In genomic region chr6:36314221-36315014, GRCh38 we compare ENCODE assay signal across 12 cellular contexts. TPM values are rescaled to one million over a fixed set of nuclear protein-coding genes. Genes with fewer than 3 reads are reported as not detected.
DNase-seq lines count a peak whose midpoint lies in the region; ATAC-seq and TF ChIP-seq lines count a peak whose summit lies in the region.
"Had no signal": no experiment of that assay in that cellular context is flagged by ENCODE, and none has a peak within 500 bp of the region (broad histone marks: within the 10 kb centered on the region; RNA-seq: fewer than 3 reads in every experiment).

No MANE protein-coding gene starts in this region.

- no peak overlapping the region for H2AFZ ChIP-seq in mesenchymal stem cell (ENCODE audit: low read depth, low read length)

- H3K14ac ChIP-seq in mesenchymal stem cell (ENCODE audit: low read length in 2 of 2) = no peak overlapping the region

- DNase-seq in ELF-1 (ENCODE audit: low read depth, low spot score) = peak; percentile 93
- peak; percentile 82 for DNase-seq in M059J (ENCODE audit: low read depth)
- peak; percentile 59 for DNase-seq in WERI-Rb-1
- peak; percentile 42 for DNase-seq in mesenchymal stem cell
- no peak for DNase-seq in HuH-7 (ENCODE audit: low spot score)
- DNase-seq in psoas muscle = no peak
- DNase-seq: activated CD8-positive, alpha-beta memory T cell treated with anti-CD3 and anti-CD28 coated beads, Interleukin-2, amount 10 ng/mL, durations not matched to agents 7 days and 5 days; erythroblast; kidney; occipital lobe had no signal

- peaks cover 2% of the 10 kb centered on the region for H3K4me1 ChIP-seq in mesenchymal stem cell (ENCODE audit: control insufficient read depth, insufficient read depth, low read depth, low read length)
- H3K4me1 ChIP-seq in psoas muscle = no peaks in the 10 kb centered on the region

- no peak overlapping the region for H3K4me3 ChIP-seq in WERI-Rb-1 (ENCODE audit: low read depth, low read length)
- H3K4me3 ChIP-seq in mesenchymal stem cell (ENCODE audit: insufficient read depth in 1 of 2, low read depth in 1 of 2, low read length in 2 of 2) = no peak overlapping the region
- H3K4me3 ChIP-seq in psoas muscle = no peak overlapping the region

- H3K36me3 ChIP-seq in WERI-Rb-1 = no peaks in the 10 kb centered on the region
- H3K36me3 ChIP-seq in mesenchymal stem cell (ENCODE audit: control insufficient read depth in 1 of 2, insufficient read depth in 2 of 2, low read depth in 1 of 2, low read length in 2 of 2) = no peaks in the 10 kb centered on the region
- H3K36me3 ChIP-seq in psoas muscle (ENCODE audit: insufficient read depth in 1 of 2, low read depth in 1 of 2) = no peaks in the 10 kb centered on the region

- H2BK5ac ChIP-seq in mesenchymal stem cell (ENCODE audit: low read depth, low read length, poor library complexity, severe bottlenecking) = no peak overlapping the region

- H2BK12ac ChIP-seq in mesenchymal stem cell (ENCODE audit: low read length in 2 of 2) = no peak overlapping the region

- no peak overlapping the region for H3K23ac ChIP-seq in mesenchymal stem cell (ENCODE audit: low read length in 2 of 2)

- 42% methylated on average over 2 of the region's 3 CpGs for WGBS in mesenchymal stem cell
- WGBS in psoas muscle, 3 donors = 79 to 86% (median 80%) methylated on average over 3 of the region's 3 CpGs

- no peak for ATAC-seq in psoas muscle
- ATAC-seq in GM18505 (IDR thresholded peaks at IDR 0.05; ENCODE audit: unreplicated experiment) = no peak
- ATAC-seq: activated CD8-positive, alpha-beta memory T cell treated with anti-CD3 and anti-CD28 coated beads, Interleukin-2, amount 10 ng/mL, durations not matched to agents 7 days and 5 days had no signal

- H3K9me3 ChIP-seq in WERI-Rb-1 (ENCODE audit: severe bottlenecking) = no peaks in the 10 kb centered on the region
- peaks cover 7% of the 10 kb centered on the region for H3K9me3 ChIP-seq in mesenchymal stem cell (ENCODE audit: control insufficient read depth, low read length)
- H3K9me3 ChIP-seq in psoas muscle = no peaks in the 10 kb centered on the region

- intact Hi-C loops in psoas muscle (cut with DNase I) = no loop called here

- H3K18ac ChIP-seq in mesenchymal stem cell (ENCODE audit: low read depth in 1 of 2, low read length in 2 of 2) = no peak overlapping the region

- H4K91ac ChIP-seq in mesenchymal stem cell (ENCODE audit: low read length) = no peak overlapping the region

- no peak overlapping the region for H4K8ac ChIP-seq in mesenchymal stem cell (ENCODE audit: low read length)

- TF ChIP-seq CTCF in WERI-Rb-1 (IDR thresholded peaks at IDR 0.05; ENCODE audit: low read depth, low read length) (no peak), psoas muscle (IDR thresholded peaks at IDR 0.05) (no peak)

- no peak overlapping the region for H3K9ac ChIP-seq in mesenchymal stem cell (ENCODE audit: low read length)

- no peak overlapping the region for H2AK5ac ChIP-seq in mesenchymal stem cell (ENCODE audit: low read length, severe bottlenecking)

- H3K79me1 ChIP-seq in mesenchymal stem cell (replicated peaks; ENCODE audit: low read length, poor library complexity, severe bottlenecking) = no peaks in the 10 kb centered on the region

- H3K27ac ChIP-seq in WERI-Rb-1 (no peak overlapping the region), mesenchymal stem cell (ENCODE audit: low read length, poor library complexity, severe bottlenecking) (no peak overlapping the region), psoas muscle (no peak overlapping the region)

- H3K4me2 ChIP-seq in mesenchymal stem cell (ENCODE audit: low read length, poor library complexity, severe bottlenecking) = no peak overlapping the region

- no peak for TF ChIP-seq POLR2A in GM18505 (IDR thresholded peaks at IDR 0.05; ENCODE audit: borderline replicate concordance, extremely low read depth, insufficient read depth, insufficient read length)

- no peak overlapping the region for H3K4ac ChIP-seq in mesenchymal stem cell (ENCODE audit: low read depth in 1 of 2, low read length in 2 of 2)

- no peak overlapping the region for H2BK15ac ChIP-seq in mesenchymal stem cell (ENCODE audit: low read depth, poor library complexity, severe bottlenecking)

- H2BK120ac ChIP-seq in mesenchymal stem cell (ENCODE audit: low read depth, low read length) = no peak overlapping the region

- no peaks in the 10 kb centered on the region for H3K27me3 ChIP-seq in WERI-Rb-1 (ENCODE audit: insufficient read depth, low read depth, severe bottlenecking)
- H3K27me3 ChIP-seq in mesenchymal stem cell (ENCODE audit: control insufficient read depth in 1 of 2, insufficient read depth in 1 of 2, low read length in 2 of 2) = peaks cover 70 to 73% of the 10 kb centered on the region in 2 experiments
- H3K27me3 ChIP-seq in psoas muscle (ENCODE audit: insufficient read depth in 3 of 3, low read length in 2 of 3) = peaks cover 0 to 6% (median 0%) of the 10 kb centered on the region in 3 donors

RNA-seq across cellular contexts. Expression of gene BNIP5, which starts 22.3 kb away (rescaled TPM):
- not detected in 2 replicates for total RNA-seq in M059J (2014; rRNA removed; shearing (Covaris generic))
- polyA plus RNA-seq in mesenchymal stem cell (2013, experiment 1 of 2) = not detected
- polyA plus RNA-seq in mesenchymal stem cell (2013, experiment 2 of 2) = not detected
- not detected for total RNA-seq in psoas muscle
- polyA plus RNA-seq in psoas muscle = under 1 TPM in 1 of 3 donors, not detected in 2; 0.01 TPM
- total RNA-seq: activated CD8-positive, alpha-beta memory T cell treated with anti-CD3 and anti-CD28 coated beads, Interleukin-2, amount 10 ng/mL, durations not matched to agents 7 days and 5 days; NCI-H460; occipital lobe had no signal

RNA-seq across cellular contexts. Expression of gene PNPLA1, which starts 44.6 kb away (rescaled TPM):
- total RNA-seq in M059J (2014; rRNA removed; shearing (Covaris generic)) = 0.05 and 0.27 TPM in 2 replicates
- not detected for polyA plus RNA-seq in mesenchymal stem cell (2013, experiment 1 of 2)
- polyA plus RNA-seq in mesenchymal stem cell (2013, experiment 2 of 2) = 0.01 TPM
- total RNA-seq in psoas muscle = not detected
- under 1 TPM in 2 of 3 donors, not detected in 1; 0.04 to 0.05 TPM for polyA plus RNA-seq in psoas muscle
- total RNA-seq: activated CD8-positive, alpha-beta memory T cell treated with anti-CD3 and anti-CD28 coated beads, Interleukin-2, amount 10 ng/mL, durations not matched to agents 7 days and 5 days; NCI-H460; occipital lobe had no signal

Comparison
In these comparisons a context has a peak if more than half of its experiments do, and no peak if none do; other contexts are left out.
1. DNase-seq: peak in ELF-1 (single experiment), M059J (single experiment), WERI-Rb-1 (single experiment) and mesenchymal stem cell (single experiment); none in HuH-7 (single experiment) and psoas muscle (0 of 2).